8 cellular contexts compared by ENCODE assay signal in genomic region chr10:102917314-102917961, GRCh38. TPM values are rescaled to one million over a fixed set of nuclear protein-coding genes. Genes with fewer than 3 reads are reported as not detected.
DNase-seq lines count a peak whose midpoint lies in the region; ATAC-seq and TF ChIP-seq lines count a peak whose summit lies in the region.

No MANE protein-coding gene starts in this region.

- no peak for TF ChIP-seq EP300 in transverse colon (IDR thresholded peaks at IDR 0.05; ENCODE audit: low read depth)

- intact Hi-C loops in left ventricle myocardium inferior (cut with micrococcal nuclease) (loop anchor here (5.0 kb wide), 1 partner anchor 150 kb away; no protein-coding TSS in a partner anchor), posterior vena cava (cut with DNase I) (loop anchor here (2.0 to 10.0 kb wide), 4 partner anchors 151 to 335 kb away; partner anchors contain the start of gene RPEL1 (in 1 of the 2)), transverse colon (cut with DNase I; ENCODE audit: low total_unique reads) (loop anchor here (5.0 kb wide), 1 partner anchor 325 kb away; no protein-coding TSS in a partner anchor)

- peak overlapping the region; percentile 52 for H3K9ac ChIP-seq in adipocyte (ENCODE audit: low read length)

- TF ChIP-seq CTCF in left ventricle myocardium inferior (IDR thresholded peaks at IDR 0.05; ENCODE audit: borderline replicate concordance) (peak; percentile 99), transverse colon (IDR thresholded peaks at IDR 0.05) (peak; percentile 96 to 99 (median 99))

- no peaks in the 10 kb centered on the region for H3K36me3 ChIP-seq in KOPT-K1 (ENCODE audit: insufficient read depth, low read length)
- H3K36me3 ChIP-seq in adipocyte (ENCODE audit: control insufficient read depth, insufficient read depth, low read length, severe bottlenecking): no peaks in the 10 kb centered on the region
- H3K36me3 ChIP-seq in left ventricle myocardium inferior: no peaks in the 10 kb centered on the region
- H3K36me3 ChIP-seq in transverse colon: no peaks in the 10 kb centered on the region

- H3K27ac ChIP-seq in KOPT-K1 (ENCODE audit: low read depth, low read length, poor library complexity, severe bottlenecking) (peak overlapping the region; percentile 45), left ventricle myocardium inferior (replicated peaks) (peak overlapping the region; percentile 88), transverse colon (peak overlapping the region; percentile 86 to 92 (median 92))

- peak; percentile 73 for DNase-seq in EL
- peak; percentile 74 for DNase-seq in T follicular helper cell (ENCODE audit: low read depth)
- peak; percentile 89 for DNase-seq in adipocyte (ENCODE audit: low read depth)
- DNase-seq in left ventricle myocardium inferior: peak; percentile 78
- DNase-seq in posterior vena cava (ENCODE audit: low spot score): peak; percentile 94
- DNase-seq in transverse colon: peak; percentile 86

- peaks cover 3% of the 10 kb centered on the region for H3K27me3 ChIP-seq in adipocyte (replicated peaks; ENCODE audit: control insufficient read depth, insufficient read depth, low read length)
- no peaks in the 10 kb centered on the region for H3K27me3 ChIP-seq in left ventricle myocardium inferior (ENCODE audit: low read depth)
- no peaks in the 10 kb centered on the region for H3K27me3 ChIP-seq in transverse colon

- ATAC-seq in GM21786 (IDR thresholded peaks at IDR 0.05; ENCODE audit: unreplicated experiment): peak; percentile 34

- in situ Hi-C loops in transverse colon (cut with MboI; ENCODE audit: low pct_ligation_motif_present in 1 of 4, low pct_unique_long_range_greater_than_20kb in 1 of 4, low sequenced_read_pairs in 3 of 4): loop anchor here (5.0 to 25.0 kb wide), 5 partner anchors 147 to 327 kb away; partner anchors contain the start of gene RPEL1 (in 3 of the 4)

- H3K4me1 ChIP-seq in adipocyte (ENCODE audit: control insufficient read depth, insufficient read depth, low read length): peaks cover 16% of the 10 kb centered on the region
- H3K4me1 ChIP-seq in left ventricle myocardium inferior: peaks cover 56% of the 10 kb centered on the region
- H3K4me1 ChIP-seq in transverse colon: peaks cover 5 to 42% (median 29%) of the 10 kb centered on the region in 4 donors

- H3K4me3 ChIP-seq in adipocyte (ENCODE audit: low read length) (peak overlapping the region; percentile 92), left ventricle myocardium inferior (peak overlapping the region; percentile 98), transverse colon (peak overlapping the region; percentile 24 to 91 (median 78))

- no peak for TF ChIP-seq POLR2A in transverse colon (IDR thresholded peaks at IDR 0.05)

- H3K9me3 ChIP-seq in KOPT-K1 (ENCODE audit: insufficient read depth, low read length, poor library complexity, severe bottlenecking) (no peaks in the 10 kb centered on the region), adipocyte (ENCODE audit: control insufficient read depth, low read length) (no peaks in the 10 kb centered on the region), left ventricle myocardium inferior (replicated peaks) (no peaks in the 10 kb centered on the region), transverse colon (no peaks in the 10 kb centered on the region)

- WGBS in transverse colon (ENCODE audit: low coverage in 1 of 2), 2 donors: 1% methylated on average over 44 of the region's 45 CpGs; no CpG with 5 or more reads in 1 of the 2 donors

RNA-seq across cellular contexts. Expression of gene CNNM2, which starts 0.7 kb away (rescaled TPM):
- 3.3 TPM for total RNA-seq in left ventricle myocardium inferior
- 10 to 100 TPM in 1 of 2 donors, 1 to 10 TPM in 1; 7.3 to 10.1 TPM for total RNA-seq in posterior vena cava
- total RNA-seq in transverse colon: 100 to 1,000 TPM in 2 of 4 donors, 10 to 100 TPM in 2; 48.0 to 144 (median 100) TPM

RNA-seq across cellular contexts. Expression of gene AS3MT, which starts 48.2 kb away (rescaled TPM):
- 17.2 TPM for total RNA-seq in left ventricle myocardium inferior
- 1 to 10 TPM in 1 of 2 donors, under 1 TPM in 1; 0.65 to 1.2 TPM for total RNA-seq in posterior vena cava
- total RNA-seq in transverse colon: 1 to 10 TPM in 2 of 4 donors, under 1 TPM in 1, not detected in 1; 0.96 to 3.4 (median 2.9) TPM

Comparison
In these comparisons a context has a peak if more than half of its experiments do, and no peak if none do; other contexts are left out.
1. Peak in every context shown above with its lines: DNase-seq, ATAC-seq, H3K4me3 ChIP-seq and H3K27ac ChIP-seq.
2. RNA of gene CNNM2, which starts 0.7 kb away (total RNA-seq): 48.0 to 144 TPM in transverse colon; 7.3 to 10.1 TPM in posterior vena cava and 3.3 TPM in left ventricle myocardium inferior (single experiment); every median in the first group is over 4 times any median in the second.